ENCODE assay signal across 1 cellular context in genomic region chr17:81252336-81253329, GRCh38.
TF ChIP-seq lines count a peak whose summit lies in the region.

No MANE protein-coding gene starts in this region.

TF ChIP-seq in HepG2, 621 proteins besides CTCF, POLR2A, EP300 and RAD21 (continues in another document):
- TF ChIP-seq PHF5A (CRISPR knock-in tag; IDR thresholded peaks at IDR 0.05; ENCODE audit: low read depth, unreplicated experiment) (no peak), BHLHE40 (IDR thresholded peaks at IDR 0.05; ENCODE audit: low read length) (no peak), MAX (IDR thresholded peaks at IDR 0.05) (no peak), THAP8 (CRISPR knock-in tag; IDR thresholded peaks at IDR 0.05; ENCODE audit: borderline replicate concordance) (no peak), ARNT (IDR thresholded peaks at IDR 0.05) (no peak), NONO (IDR thresholded peaks at IDR 0.05) (no peak), NONO (CRISPR knock-in tag; conservative IDR thresholded peaks at IDR 0.05) (no peak; the same call in 1 of the 2 replicates), HMG20B (CRISPR knock-in tag; conservative IDR thresholded peaks at IDR 0.05) (no peak), TCF7L2 (IDR thresholded peaks at IDR 0.05; ENCODE audit: low read depth, low read length) (no peak), ZNF629 (CRISPR knock-in tag; conservative IDR thresholded peaks at IDR 0.05) (no peak), ZNF747 (CRISPR knock-in tag; IDR thresholded peaks at IDR 0.05; ENCODE audit: borderline replicate concordance) (no peak), SETDB1 (CRISPR knock-in tag; IDR thresholded peaks at IDR 0.05; ENCODE audit: borderline replicate concordance) (no peak), AFF4 (CRISPR knock-in tag; IDR thresholded peaks at IDR 0.05) (no peak), ZNF816 (CRISPR knock-in tag; IDR thresholded peaks at IDR 0.05; ENCODE audit: borderline replicate concordance) (no peak), REST (IDR thresholded peaks at IDR 0.05; ENCODE audit: borderline replicate concordance in 1 of 2, low read depth in 1 of 2, low read length in 2 of 2) (no peak), ZNF776 (CRISPR knock-in tag; IDR thresholded peaks at IDR 0.05) (no peak), HNRNPL (IDR thresholded peaks at IDR 0.05; ENCODE audit: low read depth, low read length) (0 out of 2 replicates have a peak, but pooled peaks have one; percentile 62), ZNF687 (CRISPR knock-in tag; IDR thresholded peaks at IDR 0.05) (peak; percentile 63), CCAR2 (optimal IDR thresholded peaks at IDR 0.05; ENCODE audit: low read depth, low read length) (no peak), ZNF224 (CRISPR knock-in tag; IDR thresholded peaks at IDR 0.05) (no peak), FLYWCH1 (CRISPR knock-in tag; IDR thresholded peaks at IDR 0.05) (no peak), REL (CRISPR knock-in tag; conservative IDR thresholded peaks at IDR 0.05) (no peak), HMGXB4 (CRISPR knock-in tag; IDR thresholded peaks at IDR 0.05; ENCODE audit: borderline replicate concordance in 1 of 2, low read depth in 1 of 2) (no peak), NFE2 (CRISPR knock-in tag; IDR thresholded peaks at IDR 0.05) (no peak), BCLAF1 (IDR thresholded peaks at IDR 0.05) (no peak), MATR3 (CRISPR knock-in tag; IDR thresholded peaks at IDR 0.05) (no peak), KLF11 (CRISPR knock-in tag; IDR thresholded peaks at IDR 0.05) (no peak), ELF1 (CRISPR knock-in tag; IDR thresholded peaks at IDR 0.05) (no peak), ZNF414 (CRISPR knock-in tag; IDR thresholded peaks at IDR 0.05) (0 out of 2 replicates have a peak, but pooled peaks have one; percentile 51), ZC3H4 (CRISPR knock-in tag; IDR thresholded peaks at IDR 0.05; ENCODE audit: borderline replicate concordance) (no peak), ZNF24 (IDR thresholded peaks at IDR 0.05) (no peak), ZKSCAN8 (CRISPR knock-in tag; IDR thresholded peaks at IDR 0.05; ENCODE audit: borderline replicate concordance) (no peak), ZNF563 (CRISPR knock-in tag; IDR thresholded peaks at IDR 0.05) (no peak), KDM6A (CRISPR knock-in tag; IDR thresholded peaks at IDR 0.05; ENCODE audit: low read depth) (0 out of 2 replicates have a peak, but pooled peaks have one; percentile 33), CREM (IDR thresholded peaks at IDR 0.05) (no peak), CREM (CRISPR knock-in tag; IDR thresholded peaks at IDR 0.05) (no peak), ZFP41 (CRISPR knock-in tag; IDR thresholded peaks at IDR 0.05; ENCODE audit: borderline replicate concordance) (no peak), NCOA1 (CRISPR knock-in tag; IDR thresholded peaks at IDR 0.05) (no peak), NR2F1 (CRISPR knock-in tag; IDR thresholded peaks at IDR 0.05) (no peak), GFI1 (CRISPR knock-in tag; IDR thresholded peaks at IDR 0.05; ENCODE audit: borderline replicate concordance) (no peak), SAP130 (CRISPR knock-in tag; IDR thresholded peaks at IDR 0.05; ENCODE audit: low read depth) (peak; percentile 54; the same call in 1 of the 2 replicates), HOMEZ (CRISPR knock-in tag; IDR thresholded peaks at IDR 0.05; ENCODE audit: low read depth) (no peak)
